In the genomic region with DNA sequence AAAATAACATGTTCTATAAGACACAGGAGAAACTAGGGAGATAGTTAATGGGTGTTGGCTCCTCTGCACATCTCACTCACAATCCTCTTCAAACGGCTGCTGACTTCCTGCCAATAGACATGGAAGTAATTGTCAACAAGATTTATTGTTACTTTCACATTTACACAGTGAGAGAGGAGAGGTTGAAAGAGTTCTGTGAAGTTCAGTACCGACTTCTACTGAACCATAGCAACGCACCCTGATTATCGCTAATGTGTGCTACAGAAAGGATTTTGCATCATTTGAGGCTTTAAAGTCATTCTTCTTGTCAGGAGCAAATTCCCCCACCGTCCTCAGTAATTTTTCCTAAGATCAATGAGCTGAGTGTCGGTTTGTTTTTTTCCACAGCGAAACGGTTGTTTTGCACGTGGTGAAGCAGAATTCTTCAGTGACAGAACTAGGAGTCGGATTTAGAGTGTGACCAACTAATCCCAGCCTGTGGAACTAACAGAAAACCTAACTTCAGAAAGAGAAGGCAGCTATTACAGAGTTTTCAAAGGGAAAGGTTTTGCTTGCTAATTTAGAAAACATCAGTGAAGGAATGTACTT, we compare ENCODE assay signal across 8 cellular contexts.
DNase-seq lines count a peak whose midpoint lies in the region; ATAC-seq and TF ChIP-seq lines count a peak whose summit lies in the region.

No MANE protein-coding gene starts in this region.

- intact Hi-C loops in psoas muscle (cut with DNase I): no loop called here

- H3K4me3 ChIP-seq in coronary artery (peak overlapping the region; percentile 32), psoas muscle (peak overlapping the region; percentile 46)

- TF ChIP-seq CTCF in coronary artery (IDR thresholded peaks at IDR 0.05) (no peak), psoas muscle (IDR thresholded peaks at IDR 0.05) (no peak)

- 4 to 21% (median 10%) methylated on average over 10 of the region's 10 CpGs for WGBS in psoas muscle, 3 donors

- H3K4me1 ChIP-seq in psoas muscle: no peaks in the 10 kb centered on the region

- DNase-seq in NCI-H1105 treated with DMSO at 0.1 percent for 48 hours (lab: John Stamatoyannopoulos, UW) (peak; percentile 94), coronary artery (ENCODE audit: low spot score) (no peak), psoas muscle (no peak), foreskin melanocyte (no peak)
- DNase-seq in stimulated activated CD4-positive, alpha-beta T cell treated with anti-CD3 and anti-CD28 coated beads, Interleukin-2, amount 100 ng/mL, for 24 hours: no peak

- H3K36me3 ChIP-seq in psoas muscle (ENCODE audit: insufficient read depth in 1 of 2, low read depth in 1 of 2): no peaks in the 10 kb centered on the region

- H3K27ac ChIP-seq in coronary artery: no peak overlapping the region
- H3K27ac ChIP-seq in psoas muscle: no peak overlapping the region

- no peaks in the 10 kb centered on the region for H3K9me3 ChIP-seq in psoas muscle

- ATAC-seq in GM18907 (IDR thresholded peaks at IDR 0.05; ENCODE audit: unreplicated experiment) (peak; percentile 62), psoas muscle (peak in 1 of 4 donors; percentile 50), GM21529 (IDR thresholded peaks at IDR 0.05; ENCODE audit: unreplicated experiment) (no peak), HG03460 (IDR thresholded peaks at IDR 0.05; ENCODE audit: unreplicated experiment) (no peak)

- H3K27me3 ChIP-seq in psoas muscle (ENCODE audit: insufficient read depth in 3 of 3, low read length in 2 of 3): no peaks in the 10 kb centered on the region
